In the genomic region with DNA sequence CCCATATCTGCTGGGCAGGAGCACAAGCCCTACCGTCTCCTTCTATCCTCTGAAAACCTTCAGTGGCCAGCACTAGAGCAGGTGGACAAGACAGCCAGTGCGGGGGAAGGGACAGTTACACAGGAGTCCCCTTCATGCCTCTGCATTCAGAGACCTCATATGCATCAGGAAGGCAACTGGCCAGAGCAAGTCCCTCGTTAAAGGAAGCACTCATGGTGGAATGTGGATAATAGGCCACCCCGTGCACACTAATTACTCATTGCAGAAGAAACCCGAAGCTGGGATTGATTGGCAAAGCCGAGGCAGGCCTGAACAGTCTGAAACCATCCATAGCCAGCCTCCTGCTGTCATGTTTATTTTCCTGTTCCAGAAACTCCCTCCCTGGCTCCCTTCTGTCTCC, we compare ENCODE assay signal across 16 cellular contexts. TPM values are rescaled to one million over a fixed set of nuclear protein-coding genes. Genes with fewer than 3 reads are reported as not detected.
DNase-seq lines count a peak whose midpoint lies in the region; ATAC-seq and TF ChIP-seq lines count a peak whose summit lies in the region.
"Had no signal": no experiment of that assay in that cellular context is flagged by ENCODE, and none has a peak within 500 bp of the region (broad histone marks: within the 10 kb centered on the region; RNA-seq: fewer than 3 reads in every experiment).

No MANE protein-coding gene starts in this region.

- no peaks in the 10 kb centered on the region for H3K4me1 ChIP-seq in NT2/D1 (ENCODE audit: insufficient read depth, insufficient read length)

- no peaks in the 10 kb centered on the region for H3K36me3 ChIP-seq in NT2/D1 (ENCODE audit: insufficient read depth, insufficient read length, low read length)
- H3K36me3 ChIP-seq: heart right ventricle had no signal

- peaks cover 2% of the 10 kb centered on the region; the same call in 1 of the 2 replicates for H3K27me3 Mint-ChIP-seq in HFFc6 (ENCODE audit: insufficient read depth)
- H3K27me3 Mint-ChIP-seq in stimulated activated memory B cell treated with anti-CD40 and anti-IgM and Interleukin-4, amounts not matched to agents 10 μg/mL and 1 μg/mL and 100 μg/mL, for 72 hours, result no peaks in the 10 kb centered on the region

- no peak overlapping the region for H3K4me3 Mint-ChIP-seq in HFFc6
- H3K4me3 Mint-ChIP-seq in stimulated activated memory B cell treated with anti-CD40 and anti-IgM and Interleukin-4, amounts not matched to agents 10 μg/mL and 1 μg/mL and 100 μg/mL, for 72 hours, result no peak overlapping the region
- H3K4me3 Mint-ChIP-seq: activated B cell treated with CpG ODN at 0.5 μM for 24 hours; activated naive CD4-positive, alpha-beta T cell treated with anti-CD3 and anti-CD28 coated beads for 36 hours had no signal

- no peak overlapping the region for H3K27ac Mint-ChIP-seq in HFFc6
- no peak overlapping the region for H3K27ac Mint-ChIP-seq in stimulated activated memory B cell treated with anti-CD40 and anti-IgM and Interleukin-4, amounts not matched to agents 10 μg/mL and 1 μg/mL and 100 μg/mL, for 72 hours
- H3K27ac Mint-ChIP-seq: activated B cell treated with CpG ODN at 0.5 μM for 24 hours; activated naive CD4-positive, alpha-beta T cell treated with anti-CD3 and anti-CD28 coated beads for 36 hours had no signal

- in situ Hi-C loops in GM13977 (cut with MboI; ENCODE audit: low pct_unique_long_range_greater_than_20kb, low sequenced_read_pairs, unreplicated experiment), result no loop called here

- DNase-seq in DMS 273 treated with DMSO at 0.1 percent for 48 hours (lab: John Stamatoyannopoulos, UW) (peak; percentile 82), HFFc6 (peak; percentile 29), NT2/D1 (ENCODE audit: low read depth, low spot score) (peak; percentile 66), iPS-NIHi11 (ENCODE audit: low spot score) (peak; percentile 32), GM13977 (ENCODE audit: low spot score) (no peak), NOMO-1 (lab: John Stamatoyannopoulos, UW; ENCODE audit: unreplicated experiment in 2 of 2) (no peak), RPMI8226 (no peak)
- DNase-seq: activated B cell treated with CpG ODN at 0.5 μM for 24 hours; activated naive CD4-positive, alpha-beta T cell treated with anti-CD3 and anti-CD28 coated beads for 36 hours; heart right ventricle; NCI-H1930; stimulated activated CD4-positive, alpha-beta T cell treated with anti-CD3 and anti-CD28 coated beads, Interleukin-1b, Interleukin-23, amount 100 ng/mL, for 48 hours; trophoblast cell had no signal

- no peak overlapping the region for H3K9ac ChIP-seq in NT2/D1 (ENCODE audit: insufficient read length, low read depth)

- no peaks in the 10 kb centered on the region for H3K9me3 ChIP-seq in NT2/D1 (ENCODE audit: insufficient read depth, low read length)

- no peak for ATAC-seq in stimulated activated memory B cell treated with anti-CD40 and anti-IgM and Interleukin-4, amounts not matched to agents 10 μg/mL and 1 μg/mL and 100 μg/mL, for 72 hours
- ATAC-seq: left lobe of liver had no signal

- no peaks in the 10 kb centered on the region for H3K27me3 ChIP-seq in NT2/D1 (ENCODE audit: insufficient read depth, insufficient read length)
- H3K27me3 ChIP-seq: heart right ventricle had no signal

- no peaks in the 10 kb centered on the region for H3K36me3 Mint-ChIP-seq in HFFc6 (ENCODE audit: low read depth)
- no peaks in the 10 kb centered on the region for H3K36me3 Mint-ChIP-seq in stimulated activated memory B cell treated with anti-CD40 and anti-IgM and Interleukin-4, amounts not matched to agents 10 μg/mL and 1 μg/mL and 100 μg/mL, for 72 hours

- TF ChIP-seq CTCF in HFFc6 (IDR thresholded peaks at IDR 0.05) (no peak), GM13977 (IDR thresholded peaks at IDR 0.05; ENCODE audit: extremely low read depth, insufficient read depth, missing control alignments) (no peak)

- H3K4me1 Mint-ChIP-seq in HFFc6 (ENCODE audit: low read depth), result peaks cover 16% of the 10 kb centered on the region
- H3K4me1 Mint-ChIP-seq in stimulated activated memory B cell treated with anti-CD40 and anti-IgM and Interleukin-4, amounts not matched to agents 10 μg/mL and 1 μg/mL and 100 μg/mL, for 72 hours, result no peaks in the 10 kb centered on the region
- H3K4me1 Mint-ChIP-seq: activated B cell treated with CpG ODN at 0.5 μM for 24 hours had no signal

- no peak overlapping the region for H3K4me3 ChIP-seq in NT2/D1 (ENCODE audit: insufficient read length, low read depth)
- H3K4me3 ChIP-seq: heart right ventricle had no signal

- H3K9me3 Mint-ChIP-seq in HFFc6, result no peaks in the 10 kb centered on the region
- no peaks in the 10 kb centered on the region for H3K9me3 Mint-ChIP-seq in stimulated activated memory B cell treated with anti-CD40 and anti-IgM and Interleukin-4, amounts not matched to agents 10 μg/mL and 1 μg/mL and 100 μg/mL, for 72 hours
- H3K9me3 Mint-ChIP-seq: activated naive CD4-positive, alpha-beta T cell treated with anti-CD3 and anti-CD28 coated beads for 36 hours had no signal

RNA-seq across cellular contexts. Expression of a gene that starts 11.2 kb away (rescaled TPM):
- total RNA-seq in HFFc6 (2021; fragmentation: NEBNext Ultra II Directional; extraction: Animal tissue kit (Norgen Biotek cat#: 25700)), result under 1 TPM; 0.09 to 0.40 (median 0.26) TPM
- total RNA-seq: activated B cell treated with CpG ODN at 0.5 μM for 24 hours; activated naive CD4-positive, alpha-beta T cell treated with anti-CD3 and anti-CD28 coated beads for 36 hours; cardiac septum; heart right ventricle had no signal

RNA-seq across cellular contexts. Expression of a gene that starts 50.6 kb away (rescaled TPM):
- total RNA-seq in HFFc6 (2021; fragmentation: NEBNext Ultra II Directional; extraction: Animal tissue kit (Norgen Biotek cat#: 25700)), result 100 to 1,000 TPM; 111 to 147 (median 117) TPM

Comparison
In these comparisons a context has a peak if more than half of its experiments do, and no peak if none do; other contexts are left out.
1. DNase-seq: peak in DMS 273 treated with DMSO at 0.1 percent for 48 hours (single experiment), HFFc6 (single experiment), NT2/D1 (single experiment) and iPS-NIHi11 (single experiment); none in GM13977 (single experiment), NOMO-1 (0 of 2) and RPMI8226 (single experiment).